In the genomic region with DNA sequence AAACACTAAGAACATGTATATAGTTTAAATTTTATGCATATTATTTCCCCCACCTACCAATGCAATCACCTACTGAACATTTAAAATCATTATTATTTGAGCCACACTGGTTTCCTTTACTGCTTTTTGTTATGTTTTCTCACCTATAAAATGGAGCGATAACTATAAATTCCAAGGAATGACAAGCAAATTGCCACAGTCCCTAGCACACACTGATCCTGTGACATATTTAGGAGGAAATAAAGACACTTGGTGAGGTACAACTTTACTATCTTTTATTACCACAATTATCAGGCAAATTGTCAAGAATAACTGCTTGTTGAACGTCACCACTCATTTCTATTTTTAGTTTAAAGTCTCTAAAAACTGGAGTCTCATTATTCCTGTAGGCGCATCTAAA, we compare ENCODE assay signal across 23 cellular contexts.
"Had no signal": no experiment of that assay in that cellular context is flagged by ENCODE, and none has a peak within 500 bp of the region (broad histone marks: within the 10 kb centered on the region; RNA-seq: fewer than 3 reads in every experiment).

No MANE protein-coding gene starts in this region.

- H3K4me3 ChIP-seq: SJSA1 had no signal

- H3K9ac ChIP-seq: SK-N-SH had no signal

- H3K27ac ChIP-seq: SJSA1 had no signal

- H3K36me3 ChIP-seq: SJSA1 had no signal

- H3K4me1 ChIP-seq: SJSA1 had no signal

- H3K4me2 ChIP-seq: SK-N-SH had no signal

- H3K9me3 ChIP-seq: SJSA1, SK-N-SH had no signal

- H3K9me2 ChIP-seq: SK-N-SH had no signal

- H3K27me3 ChIP-seq: SJSA1 had no signal

- DNase-seq: KBM-7; MV-4-11; NCI-H1048; NCI-H1105; NCI-H1417; NCI-H1436 treated with DMSO at 0.1 percent for 48 hours; NCI-H1694; NCI-H187 treated with DMSO at 0.1 percent for 48 hours; NCI-H2081; NCI-H2107; NCI-H226; NCI-H446; NCI-H510A; NCI-H524 treated with DMSO at 0.1 percent for 48 hours; NCI-H69; NCI-H774; NK-92 treated with Interleukin-12 subunit alpha and Interleukin-12 subunit beta, amount 100 ng/mL, for 24 hours; Right ventricle myocardium superior; RPMI8226; SIG-M5; SK-N-SH; T-helper 1 cell had no signal
